17 cellular contexts compared by ENCODE assay signal in the genomic region with DNA sequence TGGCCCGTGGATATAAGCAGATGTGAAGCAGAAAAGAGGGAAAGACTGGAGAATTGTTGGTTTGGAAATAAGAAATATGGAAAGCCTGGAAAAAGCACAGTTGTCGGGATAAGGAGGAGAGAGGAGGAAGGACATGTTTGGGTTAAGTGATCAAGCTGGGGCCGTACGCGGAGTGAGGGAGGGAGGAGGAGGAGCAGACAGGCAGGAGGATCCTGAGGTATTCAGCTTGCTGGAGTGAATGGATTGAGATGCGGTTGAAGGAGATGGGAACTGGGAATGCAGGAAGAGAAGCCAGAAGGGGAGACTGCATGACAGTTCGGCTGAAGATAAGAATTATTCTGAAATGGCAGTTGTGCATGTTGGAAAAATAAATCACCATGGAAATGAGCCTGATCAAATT. TPM values are rescaled to one million over a fixed set of nuclear protein-coding genes. Genes with fewer than 3 reads are reported as not detected.
DNase-seq lines count a peak whose midpoint lies in the region; ATAC-seq and TF ChIP-seq lines count a peak whose summit lies in the region.
"Had no signal": no experiment of that assay in that cellular context is flagged by ENCODE, and none has a peak within 500 bp of the region (broad histone marks: within the 10 kb centered on the region; RNA-seq: fewer than 3 reads in every experiment).

No MANE protein-coding gene starts in this region.

- H3K27ac ChIP-seq in neural progenitor cell, result no peak overlapping the region

- in situ Hi-C loops in G401 (cut with HindIII; ENCODE audit: low sequenced_read_pairs), result no loop called here

- H3K4me3 ChIP-seq in H7 (ENCODE audit: insufficient read depth, low read depth, low read length), result no peak overlapping the region
- H3K4me3 ChIP-seq in neural progenitor cell, result no peak overlapping the region
- H3K4me3 ChIP-seq: K562 had no signal

- H3F3A ChIP-seq in neural progenitor cell (ENCODE audit: low read depth), result peaks cover 5% of the 10 kb centered on the region

- TF ChIP-seq POLR2A in erythroblast (IDR thresholded peaks at IDR 0.05; ENCODE audit: low read length), result no peak

- H3K9me3 ChIP-seq in neural progenitor cell (ENCODE audit: low read depth), result no peaks in the 10 kb centered on the region

- peak; percentile 88 for ATAC-seq in WTC11
- ATAC-seq: HCT116, K562 had no signal

- no peaks in the 10 kb centered on the region for H3K36me3 Mint-ChIP-seq in WTC11
- no peaks in the 10 kb centered on the region for H3K36me3 Mint-ChIP-seq in neural progenitor cell
- H3K36me3 Mint-ChIP-seq: CD14-positive monocyte had no signal

- peak overlapping the region; percentile 90 for H2AFZ ChIP-seq in neural progenitor cell (replicated peaks)

- no peaks in the 10 kb centered on the region for H3K36me3 ChIP-seq in H7 (replicated peaks; ENCODE audit: control insufficient read depth, insufficient read depth, low read length)
- H3K36me3 ChIP-seq in neural progenitor cell, result no peaks in the 10 kb centered on the region

- CTCF ChIA-PET in WTC11 (lab: Charles Lee), result interaction anchor here (0.6 to 1.8 kb wide), 3 partner anchors 13 to 243 kb away, joined by 3 to 4 read pairs (median 4); no protein-coding TSS in a partner anchor

- no peaks in the 10 kb centered on the region for H3K79me2 ChIP-seq in neural progenitor cell (ENCODE audit: low read depth)

- no peaks in the 10 kb centered on the region for H3K27me3 ChIP-seq in H7 (ENCODE audit: control insufficient read depth, insufficient read depth, low read length)
- no peaks in the 10 kb centered on the region for H3K27me3 ChIP-seq in neural progenitor cell

- H3K4me2 ChIP-seq in neural progenitor cell, result peak overlapping the region; percentile 57

- H3K4me1 Mint-ChIP-seq in WTC11 (peaks cover 52% of the 10 kb centered on the region), neural progenitor cell (peaks cover 17% of the 10 kb centered on the region)
- H3K4me1 Mint-ChIP-seq: CD14-positive monocyte had no signal

- POLR2A ChIA-PET in WTC11 (lab: Charles Lee), result interaction anchor here (0.9 to 1.9 kb wide), 4 partner anchors 9 to 1293 kb away, joined by 3 to 8 read pairs (median 6); a partner anchor contains a TSS

- H3K9me3 Mint-ChIP-seq in WTC11, result peaks cover 4% of the 10 kb centered on the region; the same call in 1 of the 2 replicates
- H3K9me3 Mint-ChIP-seq in neural progenitor cell, result no peaks in the 10 kb centered on the region

- no peaks in the 10 kb centered on the region for H4K20me1 ChIP-seq in neural progenitor cell (ENCODE audit: low read depth)

- peaks cover 15% of the 10 kb centered on the region for H3K4me1 ChIP-seq in neural progenitor cell

- peak overlapping the region; percentile 50 for H3K27ac Mint-ChIP-seq in WTC11
- H3K27ac Mint-ChIP-seq in neural progenitor cell, result no peak overlapping the region
- H3K27ac Mint-ChIP-seq: CD14-positive monocyte had no signal

- DNase-seq in H7 (peak; percentile 59), WTC11 (ENCODE audit: low spot score) (peak; percentile 43), iPS-NIHi11 (ENCODE audit: low spot score) (peak; percentile 52), neural progenitor cell (ENCODE audit: low spot score) (peak; percentile 57), Ammon's horn (ENCODE audit: low spot score) (no peak), NCI-H1092 (lab: John Stamatoyannopoulos, UW) (no peak), erythroblast (lab: John Stamatoyannopoulos, UW) (no peak), G401 (ENCODE audit: low spot score) (no peak)
- DNase-seq: DMS153, MV-4-11, NCI-H1417 treated with DMSO at 0.1 percent for 48 hours, NCI-H2029, NCI-H510A had no signal

- H3K4me3 Mint-ChIP-seq in WTC11 (peak overlapping the region; percentile 6), neural progenitor cell (no peak overlapping the region)
- H3K4me3 Mint-ChIP-seq: CD14-positive monocyte had no signal

- no peak overlapping the region for H3K9ac ChIP-seq in neural progenitor cell

- TF ChIP-seq CTCF in WTC11 (IDR thresholded peaks at IDR 0.05) (no peak), neural progenitor cell (IDR thresholded peaks at IDR 0.05) (no peak)

- H3K27me3 Mint-ChIP-seq in WTC11 (ENCODE audit: low read depth) (no peaks in the 10 kb centered on the region), neural progenitor cell (ENCODE audit: insufficient read depth, low read depth) (no peaks in the 10 kb centered on the region)

TF ChIP-seq in WTC11, 78 proteins besides CTCF, POLR2A, EP300 and RAD21:
- TF ChIP-seq, protein P1, sequence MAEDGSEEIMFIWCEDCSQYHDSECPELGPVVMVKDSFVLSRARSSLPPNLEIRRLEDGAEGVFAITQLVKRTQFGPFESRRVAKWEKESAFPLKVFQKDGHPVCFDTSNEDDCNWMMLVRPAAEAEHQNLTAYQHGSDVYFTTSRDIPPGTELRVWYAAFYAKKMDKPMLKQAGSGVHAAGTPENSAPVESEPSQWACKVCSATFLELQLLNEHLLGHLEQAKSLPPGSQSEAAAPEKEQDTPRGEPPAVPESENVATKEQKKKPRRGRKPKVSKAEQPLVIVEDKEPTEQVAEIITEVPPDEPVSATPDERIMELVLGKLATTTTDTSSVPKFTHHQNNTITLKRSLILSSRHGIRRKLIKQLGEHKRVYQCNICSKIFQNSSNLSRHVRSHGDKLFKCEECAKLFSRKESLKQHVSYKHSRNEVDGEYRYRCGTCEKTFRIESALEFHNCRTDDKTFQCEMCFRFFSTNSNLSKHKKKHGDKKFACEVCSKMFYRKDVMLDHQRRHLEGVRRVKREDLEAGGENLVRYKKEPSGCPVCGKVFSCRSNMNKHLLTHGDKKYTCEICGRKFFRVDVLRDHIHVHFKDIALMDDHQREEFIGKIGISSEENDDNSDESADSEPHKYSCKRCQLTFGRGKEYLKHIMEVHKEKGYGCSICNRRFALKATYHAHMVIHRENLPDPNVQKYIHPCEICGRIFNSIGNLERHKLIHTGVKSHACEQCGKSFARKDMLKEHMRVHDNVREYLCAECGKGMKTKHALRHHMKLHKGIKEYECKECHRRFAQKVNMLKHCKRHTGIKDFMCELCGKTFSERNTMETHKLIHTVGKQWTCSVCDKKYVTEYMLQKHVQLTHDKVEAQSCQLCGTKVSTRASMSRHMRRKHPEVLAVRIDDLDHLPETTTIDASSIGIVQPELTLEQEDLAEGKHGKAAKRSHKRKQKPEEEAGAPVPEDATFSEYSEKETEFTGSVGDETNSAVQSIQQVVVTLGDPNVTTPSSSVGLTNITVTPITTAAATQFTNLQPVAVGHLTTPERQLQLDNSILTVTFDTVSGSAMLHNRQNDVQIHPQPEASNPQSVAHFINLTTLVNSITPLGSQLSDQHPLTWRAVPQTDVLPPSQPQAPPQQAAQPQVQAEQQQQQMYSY (CRISPR knock-in tag; IDR thresholded peaks at IDR 0.05), result 0 out of 2 replicates have a peak, but pooled peaks have one; percentile 42
- TF ChIP-seq ZNF263 (CRISPR knock-in tag; IDR thresholded peaks at IDR 0.05; ENCODE audit: low read depth), result peak; percentile 70; the same call in 1 of the 2 replicates
- TF ChIP-seq, protein P2, sequence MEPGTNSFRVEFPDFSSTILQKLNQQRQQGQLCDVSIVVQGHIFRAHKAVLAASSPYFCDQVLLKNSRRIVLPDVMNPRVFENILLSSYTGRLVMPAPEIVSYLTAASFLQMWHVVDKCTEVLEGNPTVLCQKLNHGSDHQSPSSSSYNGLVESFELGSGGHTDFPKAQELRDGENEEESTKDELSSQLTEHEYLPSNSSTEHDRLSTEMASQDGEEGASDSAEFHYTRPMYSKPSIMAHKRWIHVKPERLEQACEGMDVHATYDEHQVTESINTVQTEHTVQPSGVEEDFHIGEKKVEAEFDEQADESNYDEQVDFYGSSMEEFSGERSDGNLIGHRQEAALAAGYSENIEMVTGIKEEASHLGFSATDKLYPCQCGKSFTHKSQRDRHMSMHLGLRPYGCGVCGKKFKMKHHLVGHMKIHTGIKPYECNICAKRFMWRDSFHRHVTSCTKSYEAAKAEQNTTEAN (CRISPR knock-in tag; IDR thresholded peaks at IDR 0.05), result no peak
- TF ChIP-seq, protein P3, sequence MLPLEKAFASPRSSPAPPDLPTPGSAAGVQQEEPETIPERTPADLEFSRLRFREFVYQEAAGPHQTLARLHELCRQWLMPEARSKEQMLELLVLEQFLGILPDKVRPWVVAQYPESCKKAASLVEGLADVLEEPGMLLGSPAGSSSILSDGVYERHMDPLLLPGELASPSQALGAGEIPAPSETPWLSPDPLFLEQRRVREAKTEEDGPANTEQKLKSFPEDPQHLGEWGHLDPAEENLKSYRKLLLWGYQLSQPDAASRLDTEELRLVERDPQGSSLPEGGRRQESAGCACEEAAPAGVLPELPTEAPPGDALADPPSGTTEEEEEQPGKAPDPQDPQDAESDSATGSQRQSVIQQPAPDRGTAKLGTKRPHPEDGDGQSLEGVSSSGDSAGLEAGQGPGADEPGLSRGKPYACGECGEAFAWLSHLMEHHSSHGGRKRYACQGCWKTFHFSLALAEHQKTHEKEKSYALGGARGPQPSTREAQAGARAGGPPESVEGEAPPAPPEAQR (CRISPR knock-in tag; IDR thresholded peaks at IDR 0.05), result no peak

RNA-seq across cellular contexts. Expression of a gene that starts 21.2 kb away (rescaled TPM):
- 174 and 194 TPM in 2 replicates for total RNA-seq in H7 (2014; rRNA removed; shearing (Covaris generic))
- total RNA-seq in WTC11 (2021) (120 to 128 TPM (median 122 TPM) in 3 replicates), neural progenitor cell (ENCODE audit: low replicate concordance) (36.4 and 54.5 TPM in 2 replicates)
- total RNA-seq in G401 (2014; rRNA removed; shearing (Covaris generic)), result not detected in 2 replicates
- total RNA-seq: SK-MEL-5 had no signal

Comparison
In these comparisons a context has a peak if more than half of its experiments do, and no peak if none do; other contexts are left out.
1. DNase-seq: peak in H7 (single experiment), WTC11 (single experiment), iPS-NIHi11 (single experiment) and neural progenitor cell (single experiment); none in Ammon's horn (single experiment), NCI-H1092 (single experiment), erythroblast (0 of 2) and G401 (single experiment).
2. RNA of a gene that starts 21.2 kb away (total RNA-seq): 174 to 194 TPM in H7, 120 to 128 TPM in WTC11 and 36.4 to 54.5 TPM in neural progenitor cell; not detected in G401; every median in the first group is over 10 times any median in the second.